In genomic region chr19:19823916-19824315, GRCh38 we compare ENCODE assay signal across 13 cellular contexts.
"Had no signal": no experiment of that assay in that cellular context is flagged by ENCODE, and none has a peak within 500 bp of the region (broad histone marks: within the 10 kb centered on the region; RNA-seq: fewer than 3 reads in every experiment).

No MANE protein-coding gene starts in this region.

- H3K27me3 Mint-ChIP-seq: central memory CD8-positive, alpha-beta T cell; T-helper 17 cell had no signal

- ATAC-seq: T-helper 17 cell had no signal

- H3K36me3 ChIP-seq: adrenal gland, neutrophil had no signal

- H3K27ac ChIP-seq: adrenal gland, neutrophil, skin epidermis, transverse colon had no signal

- H3K27me3 ChIP-seq: adrenal gland, neutrophil, transverse colon had no signal

- DNase-seq: activated CD4-positive, alpha-beta T cell treated with anti-CD3 and anti-CD28 coated beads, Interleukin-2, amount 50 U/mL, for 4 hours; activated naive CD4-positive, alpha-beta T cell; activated T-cell treated with anti-CD3 and anti-CD28 coated beads, Interleukin-2, amount 50 U/mL, for 48 hours; adrenal gland; effector memory CD4-positive, alpha-beta T cell; posterior cingulate gyrus; stimulated activated CD4-positive, alpha-beta T cell treated with anti-CD3 and anti-CD28 coated beads, Interleukin-4, amount 100 ng/mL, for 4 hours; T-helper 17 cell; transverse colon had no signal

- FAIRE-seq: frontal cortex had no signal

- H3K4me3 ChIP-seq: adrenal gland, skin epidermis, transverse colon had no signal

- H3K4me3 Mint-ChIP-seq: central memory CD8-positive, alpha-beta T cell; T-helper 17 cell had no signal

- H3K27ac Mint-ChIP-seq: T-helper 17 cell had no signal
